Comparison of ENCODE assay signal across 1 cellular context in genomic region chr11:121613724-121614123, GRCh38.
TF ChIP-seq lines count a peak whose summit lies in the region.

No MANE protein-coding gene starts in this region.

TF ChIP-seq in endothelial cell of umbilical vein, 7 proteins besides CTCF, POLR2A, EP300 and RAD21:
- TF ChIP-seq POLR2AphosphoS5 (IDR thresholded peaks at IDR 0.05; ENCODE audit: insufficient read depth, low read depth, low read length): no peak
- no peak for TF ChIP-seq MYC (IDR thresholded peaks at IDR 0.05; ENCODE audit: low read depth, low read length)
- TF ChIP-seq GATA2 (IDR thresholded peaks at IDR 0.05; ENCODE audit: insufficient read depth, insufficient read length, low read depth, low read length): no peak
- no peak for TF ChIP-seq MAX (IDR thresholded peaks at IDR 0.05; ENCODE audit: insufficient read depth, insufficient read length)
- no peak for TF ChIP-seq JUN (IDR thresholded peaks at IDR 0.05; ENCODE audit: borderline replicate concordance, insufficient read depth, insufficient read length, low read depth)
- TF ChIP-seq FOS (IDR thresholded peaks at IDR 0.05; ENCODE audit: borderline replicate concordance, insufficient read depth, low read length): no peak
- TF ChIP-seq EZH2 (IDR thresholded peaks at IDR 0.05; ENCODE audit: borderline replicate concordance, low read depth, low read length, severe bottlenecking): no peak
